Comparison of ENCODE assay signal across 1 cellular context in the genomic region with DNA sequence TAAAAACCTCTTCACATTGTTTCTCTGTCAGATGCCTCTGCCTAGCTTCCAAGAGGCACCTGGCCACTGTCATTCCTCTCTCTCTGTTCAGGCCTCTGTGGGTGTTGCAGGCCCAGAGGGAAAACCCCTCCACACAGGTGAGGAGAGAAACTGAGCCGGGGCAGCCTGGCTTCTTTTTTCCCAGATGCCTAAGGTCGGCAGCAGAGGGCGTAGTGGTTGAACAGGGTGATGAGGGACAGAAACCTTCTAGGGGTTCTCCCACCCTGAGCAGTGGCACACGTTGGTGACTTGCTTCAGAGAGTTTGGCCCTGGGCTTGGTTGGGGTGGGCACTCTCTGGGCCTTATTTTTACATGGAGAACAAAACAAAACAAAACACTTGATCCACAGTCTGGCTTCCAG.
TF ChIP-seq lines count a peak whose summit lies in the region.

No MANE protein-coding gene starts in this region.

TF ChIP-seq in H1, 55 proteins besides CTCF, POLR2A, EP300 and RAD21:
- TF ChIP-seq SIX5 (IDR thresholded peaks at IDR 0.05; ENCODE audit: low read depth, low read length) (no peak), SP2 (IDR thresholded peaks at IDR 0.05; ENCODE audit: low read length) (no peak), TAF1 (IDR thresholded peaks at IDR 0.05; ENCODE audit: low read depth, low read length) (no peak), RNF2 (IDR thresholded peaks at IDR 0.05; ENCODE audit: borderline replicate concordance, low read depth, low read length, missing control alignments, poor library complexity, severe bottlenecking) (no peak), SUZ12 (IDR thresholded peaks at IDR 0.05; ENCODE audit: low read length) (no peak), HDAC2 (IDR thresholded peaks at IDR 0.05; ENCODE audit: borderline replicate concordance in 1 of 2, low read depth in 2 of 2, low read length in 2 of 2) (no peak), CHD1 (IDR thresholded peaks at IDR 0.05; ENCODE audit: low read depth, low read length) (no peak), RXRA (IDR thresholded peaks at IDR 0.05; ENCODE audit: insufficient read depth, low read depth, low read length) (no peak), TEAD4 (IDR thresholded peaks at IDR 0.05; ENCODE audit: low read depth, low read length) (no peak), BACH1 (IDR thresholded peaks at IDR 0.05; ENCODE audit: low read length) (no peak), RBBP5 (IDR thresholded peaks at IDR 0.05; ENCODE audit: borderline replicate concordance, low read depth, low read length) (no peak), CHD2 (IDR thresholded peaks at IDR 0.05; ENCODE audit: low read length) (no peak), KDM1A (IDR thresholded peaks at IDR 0.05; ENCODE audit: borderline replicate concordance, low read length) (no peak)
- TF ChIP-seq, protein P1, sequence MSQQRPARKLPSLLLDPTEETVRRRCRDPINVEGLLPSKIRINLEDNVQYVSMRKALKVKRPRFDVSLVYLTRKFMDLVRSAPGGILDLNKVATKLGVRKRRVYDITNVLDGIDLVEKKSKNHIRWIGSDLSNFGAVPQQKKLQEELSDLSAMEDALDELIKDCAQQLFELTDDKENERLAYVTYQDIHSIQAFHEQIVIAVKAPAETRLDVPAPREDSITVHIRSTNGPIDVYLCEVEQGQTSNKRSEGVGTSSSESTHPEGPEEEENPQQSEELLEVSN (IDR thresholded peaks at IDR 0.05) = no peak
